8 cellular contexts compared by ENCODE assay signal in the genomic region with DNA sequence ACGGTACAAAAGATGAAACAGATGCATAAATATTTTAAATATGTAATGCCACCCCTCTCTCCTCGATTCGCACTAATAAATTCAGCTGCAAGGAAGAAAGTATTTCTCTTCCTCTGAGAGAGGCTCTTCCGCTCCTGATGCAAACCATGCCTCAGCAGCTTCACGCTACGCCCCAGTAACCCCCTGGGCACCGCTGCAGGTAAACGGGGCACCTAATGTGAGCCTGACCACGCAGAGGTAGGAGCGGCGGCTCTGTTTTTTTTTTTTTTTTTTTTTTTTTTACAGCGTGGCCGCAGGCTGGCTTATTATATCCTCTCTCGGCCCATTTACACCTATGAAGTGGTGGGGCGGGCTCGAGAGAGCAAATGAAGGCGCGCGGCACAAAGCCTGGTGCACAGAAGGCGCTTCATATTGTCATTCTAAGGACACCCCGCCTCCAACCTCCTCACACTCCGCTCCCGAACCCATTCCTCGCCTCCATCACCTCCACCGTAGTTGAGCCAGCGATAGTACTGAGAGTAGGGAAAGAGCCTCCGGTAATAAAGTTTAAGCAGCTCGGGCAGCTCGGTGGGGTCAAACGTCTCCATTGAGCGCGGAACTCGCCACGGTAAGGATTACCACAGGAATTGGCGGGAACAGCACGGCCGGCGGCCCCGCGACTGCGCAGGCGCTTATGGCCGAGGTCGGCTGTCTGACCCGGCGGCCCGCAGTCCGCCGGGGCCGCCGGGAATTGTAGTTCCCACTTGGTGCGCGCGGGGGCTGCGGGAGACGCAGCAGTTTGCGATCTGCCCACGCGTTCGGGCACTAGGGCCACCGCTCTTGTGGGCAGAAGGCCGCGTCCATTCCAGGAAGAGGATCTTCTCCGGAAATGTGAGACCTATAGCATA. TPM values are rescaled to one million over a fixed set of nuclear protein-coding genes. Genes with fewer than 3 reads are reported as not detected.
A peak's percentile ranks its signal among the peaks of the same experiment; 100 is the strongest.
DNase-seq lines count a peak whose midpoint lies in the region; ATAC-seq lines count a peak whose summit lies in the region.

TSS of gene PRIM1 (minus strand) at position 612 of the 887 bp plus-strand sequence. CDS start at position 587, 25 bp downstream.

- peaks cover 45% of the 10 kb centered on the region for H3K4me1 Mint-ChIP-seq in activated T-helper 1 cell treated with anti-CD3 and anti-CD28 coated beads, Interleukin-12 subunit alpha, Interleukin-12 subunit beta, Interleukin-2, Interleukin-4 antibody, amounts not matched to agents 30 ng/mL and 10 ng/mL and 1 ng/mL, durations not matched to agents 14 hours and 24 hours and 36 hours (ENCODE audit: low read depth)
- H3K4me1 Mint-ChIP-seq in natural killer cell treated with Interleukin-12 subunit alpha and Interleukin-12 subunit beta and Interleukin-15 and Interleukin-18, amount 100 ng/mL, for 72 hours (ENCODE audit: low read depth in 2 of 2), result peaks cover 20 to 33% of the 10 kb centered on the region in 2 donors

- H3K36me3 Mint-ChIP-seq in activated T-helper 1 cell treated with anti-CD3 and anti-CD28 coated beads, Interleukin-12 subunit alpha, Interleukin-12 subunit beta, Interleukin-2, Interleukin-4 antibody, amounts not matched to agents 30 ng/mL and 10 ng/mL and 1 ng/mL, durations not matched to agents 14 hours and 24 hours and 36 hours (ENCODE audit: low read depth), result peaks cover 28% of the 10 kb centered on the region
- H3K36me3 Mint-ChIP-seq in natural killer cell treated with Interleukin-12 subunit alpha and Interleukin-12 subunit beta and Interleukin-15 and Interleukin-18, amount 100 ng/mL, for 72 hours, result peaks cover 16% of the 10 kb centered on the region

- peak within 1 kb of the TSS; percentile 99 for H3K27ac Mint-ChIP-seq in activated T-helper 1 cell treated with anti-CD3 and anti-CD28 coated beads, Interleukin-12 subunit alpha, Interleukin-12 subunit beta, Interleukin-2, Interleukin-4 antibody, amounts not matched to agents 30 ng/mL and 10 ng/mL and 1 ng/mL, durations not matched to agents 14 hours and 24 hours and 36 hours
- H3K27ac Mint-ChIP-seq in natural killer cell treated with Interleukin-12 subunit alpha and Interleukin-12 subunit beta and Interleukin-15 and Interleukin-18, amount 100 ng/mL, for 72 hours, result peak within 1 kb of the TSS; percentile 94 to 97

- DNase-seq in EH (ENCODE audit: low read depth) (peak; percentile 81), GOT3 (lab: John Stamatoyannopoulos, UW) (peak; percentile 7), LHCN-M2 (ENCODE audit: low read depth) (peak; percentile 74), RPMI7951 (ENCODE audit: low read depth) (peak; percentile 83), fibroblast of peridontal ligament (ENCODE audit: extremely low read depth) (peak; percentile 57)
- DNase-seq in activated T-helper 1 cell treated with anti-CD3 and anti-CD28 coated beads, Interleukin-12 subunit alpha, Interleukin-12 subunit beta, Interleukin-2, Interleukin-4 antibody, amounts not matched to agents 30 ng/mL and 10 ng/mL and 1 ng/mL, durations not matched to agents 14 hours and 24 hours and 36 hours (ENCODE audit: low spot score), result peak; percentile 85
- peak; percentile 95 for DNase-seq in natural killer cell treated with Interleukin-12 subunit alpha and Interleukin-12 subunit beta and Interleukin-15 and Interleukin-18, amount 100 ng/mL, for 72 hours (ENCODE audit: low spot score)
- peak; percentile 70 to 83 (median 78) for DNase-seq in stimulated activated naive CD4-positive, alpha-beta T cell (lab: John Stamatoyannopoulos, UW)

- H3K4me3 Mint-ChIP-seq in activated T-helper 1 cell treated with anti-CD3 and anti-CD28 coated beads, Interleukin-12 subunit alpha, Interleukin-12 subunit beta, Interleukin-2, Interleukin-4 antibody, amounts not matched to agents 30 ng/mL and 10 ng/mL and 1 ng/mL, durations not matched to agents 14 hours and 24 hours and 36 hours, result peak within 1 kb of the TSS; percentile 99
- H3K4me3 Mint-ChIP-seq in natural killer cell treated with Interleukin-12 subunit alpha and Interleukin-12 subunit beta and Interleukin-15 and Interleukin-18, amount 100 ng/mL, for 72 hours, result peak within 1 kb of the TSS; percentile 97

- H3K9me3 Mint-ChIP-seq in activated T-helper 1 cell treated with anti-CD3 and anti-CD28 coated beads, Interleukin-12 subunit alpha, Interleukin-12 subunit beta, Interleukin-2, Interleukin-4 antibody, amounts not matched to agents 30 ng/mL and 10 ng/mL and 1 ng/mL, durations not matched to agents 14 hours and 24 hours and 36 hours, result no peaks in the 10 kb centered on the region
- H3K9me3 Mint-ChIP-seq in natural killer cell treated with Interleukin-12 subunit alpha and Interleukin-12 subunit beta and Interleukin-15 and Interleukin-18, amount 100 ng/mL, for 72 hours, result no peaks in the 10 kb centered on the region

- ATAC-seq in natural killer cell treated with Interleukin-12 subunit alpha and Interleukin-12 subunit beta and Interleukin-15 and Interleukin-18, amount 100 ng/mL, for 72 hours, result peak; percentile 94 to 97

- H3K27me3 Mint-ChIP-seq in activated T-helper 1 cell treated with anti-CD3 and anti-CD28 coated beads, Interleukin-12 subunit alpha, Interleukin-12 subunit beta, Interleukin-2, Interleukin-4 antibody, amounts not matched to agents 30 ng/mL and 10 ng/mL and 1 ng/mL, durations not matched to agents 14 hours and 24 hours and 36 hours (ENCODE audit: insufficient read depth), result no peaks in the 10 kb centered on the region
- H3K27me3 Mint-ChIP-seq in natural killer cell treated with Interleukin-12 subunit alpha and Interleukin-12 subunit beta and Interleukin-15 and Interleukin-18, amount 100 ng/mL, for 72 hours, result no peaks in the 10 kb centered on the region

- intact Hi-C loops in activated T-helper 1 cell treated with anti-CD3 and anti-CD28 coated beads, Interleukin-12 subunit alpha, Interleukin-12 subunit beta, Interleukin-2, Interleukin-4 antibody, amounts not matched to agents 30 ng/mL and 10 ng/mL and 1 ng/mL, durations not matched to agents 14 hours and 24 hours and 36 hours (cut with micrococcal nuclease), result loop anchor here (1.0 kb wide), 5 partner anchors 27 to 359 kb away; partner anchors contain the start of genes NACA, NEMP1, PTGES3 and STAT6

RNA-seq across cellular contexts. Expression of gene PRIM1, which starts in this region (rescaled TPM):
- 29.0 and 37.2 TPM in 2 replicates for total RNA-seq in LHCN-M2 (2014; rRNA removed)
- polyA plus RNA-seq in LHCN-M2 (2012), result 7.5 TPM
- 23.3 and 25.6 TPM in 2 replicates for total RNA-seq in RPMI7951 (2014; rRNA removed; shearing (Covaris generic))
- 67.5 and 67.8 TPM in 2 replicates for total RNA-seq in activated T-helper 1 cell treated with anti-CD3 and anti-CD28 coated beads, Interleukin-12 subunit alpha, Interleukin-12 subunit beta, Interleukin-2, Interleukin-4 antibody, amounts not matched to agents 30 ng/mL and 10 ng/mL and 1 ng/mL, durations not matched to agents 14 hours and 24 hours and 36 hours
- total RNA-seq in natural killer cell treated with Interleukin-12 subunit alpha and Interleukin-12 subunit beta and Interleukin-15 and Interleukin-18, amount 100 ng/mL, for 72 hours, result 10 to 100 TPM; 33.2 to 43.5 TPM

Comparison
In these comparisons a context has a peak if more than half of its experiments do, and no peak if none do; other contexts are left out.
1. Peak in every context shown above with its lines: DNase-seq and ATAC-seq.
2. DNase-seq: peak in every context shown above with its lines; median percentile 95 in natural killer cell treated with Interleukin-12 subunit alpha and Interleukin-12 subunit beta and Interleukin-15 and Interleukin-18, amount 100 ng/mL, for 72 hours; 85 in activated T-helper 1 cell treated with anti-CD3 and anti-CD28 coated beads, Interleukin-12 subunit alpha, Interleukin-12 subunit beta, Interleukin-2, Interleukin-4 antibody, amounts not matched to agents 30 ng/mL and 10 ng/mL and 1 ng/mL, durations not matched to agents 14 hours and 24 hours and 36 hours; 83 in RPMI7951; 81 in EH; 78 in stimulated activated naive CD4-positive, alpha-beta T cell; 74 in LHCN-M2; 57 in fibroblast of peridontal ligament; 7 in GOT3.